In genomic region chr11:94169516-94169915, GRCh38 we compare ENCODE assay signal across 22 cellular contexts. TPM values are rescaled to one million over a fixed set of nuclear protein-coding genes. Genes with fewer than 3 reads are reported as not detected.
DNase-seq lines count a peak whose midpoint lies in the region; ATAC-seq, FAIRE-seq and TF ChIP-seq lines count a peak whose summit lies in the region.
"Had no signal": no experiment of that assay in that cellular context is flagged by ENCODE, and none has a peak within 500 bp of the region (broad histone marks: within the 10 kb centered on the region; RNA-seq: fewer than 3 reads in every experiment).

No MANE protein-coding gene starts in this region.

- H3K36me3 ChIP-seq in CD4-positive, CD25-positive, alpha-beta regulatory T cell (ENCODE audit: control insufficient read depth, insufficient read depth, low read length) = peaks cover 5% of the 10 kb centered on the region
- H3K36me3 ChIP-seq in H1 (ENCODE audit: control insufficient read depth in 2 of 4, insufficient read depth in 4 of 4, low read length in 3 of 4) = peaks cover 0 to 5% (median 2%) of the 10 kb centered on the region in 4 experiments; a peak in 3 of 8 replicates

- no peak for FAIRE-seq in H1 (lab: Jason Lieb, UNC)
- FAIRE-seq: A549, G401.6, GM12891, HTR-8/SVneo had no signal

- H3K9me3 Mint-ChIP-seq in CD4-positive, CD25-positive, alpha-beta regulatory T cell = peaks cover 0 to 4% (median 0%) of the 10 kb centered on the region in 7 donors
- peaks cover 7% of the 10 kb centered on the region for H3K9me3 Mint-ChIP-seq in WTC11
- peaks cover 17% of the 10 kb centered on the region for H3K9me3 Mint-ChIP-seq in mesothelial cell of epicardium
- peaks cover 2% of the 10 kb centered on the region for H3K9me3 Mint-ChIP-seq in activated T-cell treated with anti-CD3 and anti-CD28 coated beads, Interleukin-2, amount 50 U/mL, for 4 hours

- no peak overlapping the region for H3K56ac ChIP-seq in H1 (replicated peaks; ENCODE audit: insufficient read length, low read depth, low read length)

- peaks cover 30 to 44% (median 35%) of the 10 kb centered on the region in 4 donors for H3K4me1 Mint-ChIP-seq in CD4-positive, CD25-positive, alpha-beta regulatory T cell
- H3K4me1 Mint-ChIP-seq in WTC11 (peaks cover 66% of the 10 kb centered on the region), mesothelial cell of epicardium (peaks cover 11% of the 10 kb centered on the region)
- H3K4me1 Mint-ChIP-seq in activated T-cell treated with anti-CD3 and anti-CD28 coated beads, Interleukin-2, amount 50 U/mL, for 4 hours (ENCODE audit: low read depth) = peaks cover 26% of the 10 kb centered on the region

- H3K9me3 ChIP-seq in CD4-positive, CD25-positive, alpha-beta regulatory T cell (ENCODE audit: control insufficient read depth in 2 of 2, low read length in 2 of 2) = peaks cover 0 to 4% of the 10 kb centered on the region in 2 experiments
- H3K9me3 ChIP-seq in H1 (ENCODE audit: insufficient read depth in 2 of 2, low read depth in 1 of 2, low read length in 1 of 2) = no peaks in the 10 kb centered on the region
- H3K9me3 ChIP-seq: A549 had no signal

- H3K4ac ChIP-seq in H1 (replicated peaks; ENCODE audit: insufficient read length, low read depth, low read length) = no peak overlapping the region

- no peaks in the 10 kb centered on the region for H3K4me1 ChIP-seq in CD4-positive, CD25-positive, alpha-beta regulatory T cell (ENCODE audit: control insufficient read depth, insufficient read depth, low read length, poor library complexity, severe bottlenecking)
- peaks cover 3 to 16% (median 5%) of the 10 kb centered on the region in 4 experiments; a peak in 4 of 7 replicates for H3K4me1 ChIP-seq in H1 (replicated peaks in 1 of 4; ENCODE audit: control insufficient read depth in 3 of 4, insufficient read depth in 4 of 4, low read length in 3 of 4)
- H3K4me1 ChIP-seq: A549 had no signal

- peak overlapping the region in 2 of 3 donors; percentile 1 to 43 for H3K27ac Mint-ChIP-seq in CD4-positive, CD25-positive, alpha-beta regulatory T cell
- H3K27ac Mint-ChIP-seq in WTC11 (no peak overlapping the region), mesothelial cell of epicardium (peak overlapping the region; percentile 13)
- H3K27ac Mint-ChIP-seq: CD8-positive, alpha-beta T cell had no signal

- DNase-seq in CD4-positive, CD25-positive, alpha-beta regulatory T cell = no peak
- DNase-seq in WTC11 (ENCODE audit: low spot score) = peak; percentile 30
- DNase-seq in H1 (ENCODE audit: low read depth in 1 of 2, low spot score in 2 of 2) = no peak
- no peak for DNase-seq in mesothelial cell of epicardium (ENCODE audit: low spot score in 2 of 2, unreplicated experiment in 2 of 2)
- no peak for DNase-seq in activated T-cell treated with anti-CD3 and anti-CD28 coated beads, Interleukin-2, amount 50 U/mL, for 4 hours
- DNase-seq: Calu3; CD8-positive, alpha-beta T cell; DND-41; EL; GM23248; H7; KBM-7 had no signal

- H3K23me2 ChIP-seq in H1 (ENCODE audit: low read depth, low read length) = no peaks in the 10 kb centered on the region

- TF ChIP-seq EP300 in H1 (IDR thresholded peaks at IDR 0.05; ENCODE audit: borderline replicate concordance in 1 of 2, low read depth in 2 of 2, low read length in 2 of 2) = no peak

- no peak overlapping the region for H4K5ac ChIP-seq in H1 (ENCODE audit: insufficient read length, low read depth, low read length)

- no peak for TF ChIP-seq RAD21 in H1 (IDR thresholded peaks at IDR 0.05 in 1 of 2, conservative IDR thresholded peaks at IDR 0.05 in 1 of 2; ENCODE audit: low read depth in 2 of 2, low read length in 2 of 2)

- H4K20me1 ChIP-seq in H1 (replicated peaks in 1 of 2; ENCODE audit: control insufficient read depth in 1 of 2, insufficient read depth in 2 of 2, low read length in 2 of 2) = peaks cover 25 to 29% of the 10 kb centered on the region in 2 experiments

- no peak overlapping the region for H2BK5ac ChIP-seq in H1 (ENCODE audit: low read depth, low read length)

- H2AK5ac ChIP-seq in H1 (ENCODE audit: low read depth, low read length) = no peak overlapping the region

- no peak overlapping the region for H3K9ac ChIP-seq in H1 (replicated peaks in 1 of 4; ENCODE audit: extremely low read depth in 1 of 4, low read depth in 3 of 4, low read length in 3 of 4)
- H3K9ac ChIP-seq: BLaER1, GM23248 had no signal

- no peak overlapping the region for H3K18ac ChIP-seq in H1 (ENCODE audit: extremely low read depth, low read length)

- no peak overlapping the region for H2AFZ ChIP-seq in H1 (ENCODE audit: low read length)
- H2AFZ ChIP-seq: GM23248 had no signal

- TF ChIP-seq POLR2A in H1 (IDR thresholded peaks at IDR 0.05; ENCODE audit: control extremely low read depth in 1 of 2, low read depth in 2 of 2, low read length in 2 of 2) = no peak

- no peaks in the 10 kb centered on the region for H3K27me3 Mint-ChIP-seq in CD4-positive, CD25-positive, alpha-beta regulatory T cell
- H3K27me3 Mint-ChIP-seq in WTC11 (ENCODE audit: low read depth) = no peaks in the 10 kb centered on the region
- H3K27me3 Mint-ChIP-seq in mesothelial cell of epicardium (ENCODE audit: low read depth) = no peaks in the 10 kb centered on the region
- H3K27me3 Mint-ChIP-seq in activated T-cell treated with anti-CD3 and anti-CD28 coated beads, Interleukin-2, amount 50 U/mL, for 4 hours (ENCODE audit: low read depth) = no peaks in the 10 kb centered on the region
- H3K27me3 Mint-ChIP-seq: IgD-negative memory B cell had no signal

- H3K4me3 ChIP-seq in CD4-positive, CD25-positive, alpha-beta regulatory T cell (ENCODE audit: low read depth, low read length) = no peak overlapping the region
- no peak overlapping the region for H3K4me3 ChIP-seq in H1 (ENCODE audit: extremely low read depth in 1 of 4, insufficient read depth in 2 of 4, low read depth in 3 of 4, low read length in 4 of 4)
- H3K4me3 ChIP-seq: A549, BLaER1, GM23248 had no signal

- no peak overlapping the region for H2BK120ac ChIP-seq in H1 (replicated peaks; ENCODE audit: low read depth, low read length)

- no peaks in the 10 kb centered on the region for H3K27me3 ChIP-seq in CD4-positive, CD25-positive, alpha-beta regulatory T cell (ENCODE audit: control insufficient read depth, insufficient read depth, low read length)
- H3K27me3 ChIP-seq in H1 (replicated peaks in 1 of 4; ENCODE audit: control insufficient read depth in 3 of 4, extremely low read depth in 1 of 4, insufficient read depth in 3 of 4, low read length in 3 of 4) = no peaks in the 10 kb centered on the region
- H3K27me3 ChIP-seq: BLaER1 had no signal

- no peak overlapping the region for H2BK20ac ChIP-seq in H1 (ENCODE audit: low read length)

- no peak overlapping the region for H4K8ac ChIP-seq in H1 (ENCODE audit: extremely low read depth, insufficient read depth, low read length)

- H3K4me3 Mint-ChIP-seq in CD4-positive, CD25-positive, alpha-beta regulatory T cell = no peak overlapping the region
- H3K4me3 Mint-ChIP-seq in WTC11 (no peak overlapping the region), mesothelial cell of epicardium (no peak overlapping the region)
- H3K4me3 Mint-ChIP-seq in activated T-cell treated with anti-CD3 and anti-CD28 coated beads, Interleukin-2, amount 50 U/mL, for 4 hours = no peak overlapping the region
- H3K4me3 Mint-ChIP-seq: CD14-positive monocyte; CD8-positive, alpha-beta T cell; IgD-negative memory B cell had no signal

- 60% methylated on average over 4 of the region's 4 CpGs; no CpG with 5 or more reads in 1 of the 2 experiments for WGBS in H1 (ENCODE audit: extremely low coverage in 1 of 2, insufficient coverage in 1 of 2, insufficient read length in 1 of 2, insufficient replicate concordance in 2 of 2, low coverage in 1 of 2, low lambda C conversion rate in 2 of 2, missing lambda C conversion rate in 1 of 2), 2 experiments

- H3K27ac ChIP-seq in CD4-positive, CD25-positive, alpha-beta regulatory T cell (ENCODE audit: insufficient read depth, low read length, poor library complexity, severe bottlenecking) = no peak overlapping the region
- no peak overlapping the region for H3K27ac ChIP-seq in H1 (ENCODE audit: low read depth, low read length)
- H3K27ac ChIP-seq: 22Rv1, A549, BLaER1, GM23248 had no signal

- no peak overlapping the region for H3K14ac ChIP-seq in H1 (ENCODE audit: insufficient read length)

- no peak for ATAC-seq in CD4-positive, CD25-positive, alpha-beta regulatory T cell (ENCODE audit: low read depth in 2 of 2)
- ATAC-seq in WTC11 (peak; percentile 58), GM18519 (IDR thresholded peaks at IDR 0.05; ENCODE audit: low FRiP score, unreplicated experiment) (no peak), GM21381 (IDR thresholded peaks at IDR 0.05; ENCODE audit: unreplicated experiment) (no peak)
- ATAC-seq in activated T-cell treated with anti-CD3 and anti-CD28 coated beads, Interleukin-2, amount 50 U/mL, for 4 hours = no peak
- ATAC-seq: A549; CD8-positive, alpha-beta T cell had no signal

- H2BK15ac ChIP-seq in H1 (ENCODE audit: low read length) = no peak overlapping the region

- H3K36me3 Mint-ChIP-seq in CD4-positive, CD25-positive, alpha-beta regulatory T cell = peaks cover 29% of the 10 kb centered on the region
- H3K36me3 Mint-ChIP-seq in WTC11 (peaks cover 12% of the 10 kb centered on the region), mesothelial cell of epicardium (peaks cover 23% of the 10 kb centered on the region)
- peaks cover 16% of the 10 kb centered on the region for H3K36me3 Mint-ChIP-seq in activated T-cell treated with anti-CD3 and anti-CD28 coated beads, Interleukin-2, amount 50 U/mL, for 4 hours (ENCODE audit: insufficient read depth)

- H3K4me2 ChIP-seq in H1 (ENCODE audit: insufficient read depth in 1 of 2, low read depth in 2 of 2, low read length in 2 of 2) = no peak overlapping the region
- H3K4me2 ChIP-seq: A549, BLaER1 had no signal

- H3K79me1 ChIP-seq in H1 (ENCODE audit: low read depth, low read length) = peaks cover 34% of the 10 kb centered on the region

- no peak overlapping the region for H2BK12ac ChIP-seq in H1 (ENCODE audit: low read depth, low read length)

- POLR2A ChIA-PET in WTC11 (lab: Charles Lee) = no interaction called here
- POLR2A ChIA-PET in H1 (lab: Charles Lee; ENCODE audit: partially characterized antibody) = no interaction called here

- H4K91ac ChIP-seq in H1 (replicated peaks; ENCODE audit: insufficient read length, low read length) = no peak overlapping the region

- peaks cover 17 to 97% of the 10 kb centered on the region in 2 experiments for H3K79me2 ChIP-seq in H1 (ENCODE audit: control insufficient read depth in 1 of 2, insufficient read depth in 2 of 2, low read length in 2 of 2)

- no peak overlapping the region for H3K23ac ChIP-seq in H1 (ENCODE audit: insufficient read length)

- CTCF ChIA-PET in WTC11 (lab: Charles Lee) = no interaction called here
- CTCF ChIA-PET in H1 (lab: Charles Lee; ENCODE audit: partially characterized antibody) = interaction anchor here (3.9 to 10.2 kb wide), 2 partner anchors 14 to 33 kb away, joined by 19 to 127 read pairs; no protein-coding TSS in a partner anchor

- TF ChIP-seq CTCF in WTC11 (IDR thresholded peaks at IDR 0.05) (no peak), H1 (IDR thresholded peaks at IDR 0.05; ENCODE audit: control extremely low read depth in 1 of 3, insufficient read depth in 1 of 3, low read depth in 1 of 3, low read length in 3 of 3) (no peak), mesothelial cell of epicardium (IDR thresholded peaks at IDR 0.05; ENCODE audit: unreplicated experiment) (no peak)

RNA-seq across cellular contexts. Expression of gene PANX1, which starts 40.9 kb away (rescaled TPM):
- total RNA-seq in CD4-positive, CD25-positive, alpha-beta regulatory T cell = 12.4 TPM
- 10 to 100 TPM in 1 of 4 donors, 1 to 10 TPM in 3; 5.4 to 11.0 (median 8.5) TPM for polyA plus RNA-seq in CD4-positive, CD25-positive, alpha-beta regulatory T cell
- total RNA-seq in WTC11 (2021) (21.9 to 22.9 TPM (median 22.2 TPM) in 3 replicates), mesothelial cell of epicardium (40.1 to 42.9 TPM (median 41.2 TPM) in 3 replicates)
- total RNA-seq in H1 (2021; fragmentation: NEBNext Ultra II Directional; extraction: Animal tissue kit (Norgen Biotek cat#: 25700)) = 34.5 and 35.2 TPM in 2 replicates
- polyA plus RNA-seq in H1 (2011; rRNA removed) = 15.4 and 15.9 TPM in 2 replicates
- polyA plus RNA-seq in H1 (2011; cell fraction: cytosol; rRNA removed) = 18.1 TPM
- polyA plus RNA-seq in H1 (2011; cell fraction: nucleus; rRNA removed) = 18.9 TPM
- polyA plus RNA-seq in H1 (2012, experiment 1 of 2) = 19.1 to 29.2 TPM (median 24.7 TPM) in 4 replicates
- 7.6 TPM for polyA plus RNA-seq in H1 (2012, experiment 2 of 2)
- polyA plus RNA-seq in H1 (2013, experiment 1 of 2) = 25.2 TPM
- 29.7 TPM for polyA plus RNA-seq in H1 (2013, experiment 2 of 2)
- polyA minus RNA-seq in H1 (2011; rRNA and poly(A)+ RNA removed) = 69.0 and 96.8 TPM in 2 replicates
- polyA minus RNA-seq in H1 (2011; cell fraction: cytosol; rRNA and poly(A)+ RNA removed) = 35.2 TPM
- 62.2 TPM for polyA minus RNA-seq in H1 (2011; cell fraction: nucleus; rRNA and poly(A)+ RNA removed)
- 10 to 100 TPM; 17.0 to 19.5 (median 18.8) TPM for total RNA-seq in activated T-cell treated with anti-CD3 and anti-CD28 coated beads, Interleukin-2, amount 50 U/mL, for 4 hours
